10 cellular contexts compared by ENCODE assay signal in genomic region chr10:127227027-127227426, GRCh38. TPM values are rescaled to one million over a fixed set of nuclear protein-coding genes. Genes with fewer than 3 reads are reported as not detected.
"Had no signal": no experiment of that assay in that cellular context is flagged by ENCODE, and none has a peak within 500 bp of the region (broad histone marks: within the 10 kb centered on the region; RNA-seq: fewer than 3 reads in every experiment).

No MANE protein-coding gene starts in this region.

- H3K4me1 Mint-ChIP-seq: IgD-negative memory B cell had no signal

- H3K4me3 ChIP-seq: GM23248 had no signal

- H3K27ac ChIP-seq: GM23248, KMS-11 had no signal

- H2AFZ ChIP-seq: GM23248 had no signal

- H3K4me2 ChIP-seq: KMS-11 had no signal

- H3K27me3 Mint-ChIP-seq: IgD-negative memory B cell had no signal

- H3K27ac Mint-ChIP-seq: IgD-negative memory B cell had no signal

- H3K9ac ChIP-seq: GM23248, KMS-11 had no signal

- FAIRE-seq: HTR-8/SVneo had no signal

- DNase-seq: GM23248, GOT3, H7, HCEC 1CT, KBM-7 had no signal

- H3K4me3 Mint-ChIP-seq: IgD-negative memory B cell had no signal

- H3K36me3 Mint-ChIP-seq: IgD-negative memory B cell had no signal

RNA-seq across cellular contexts. Expression of gene INSYN2A, which starts 30.6 kb away (rescaled TPM):
- total RNA-seq: H4, HT-29 had no signal
- polyA plus RNA-seq: IgD-negative memory B cell had no signal
